23 cellular contexts compared by ENCODE assay signal in genomic region chr4:76894537-76894936, GRCh38. TPM values are rescaled to one million over a fixed set of nuclear protein-coding genes. Genes with fewer than 3 reads are reported as not detected.
DNase-seq lines count a peak whose midpoint lies in the region; ATAC-seq, FAIRE-seq and TF ChIP-seq lines count a peak whose summit lies in the region.
"Had no signal": no experiment of that assay in that cellular context is flagged by ENCODE, and none has a peak within 500 bp of the region (broad histone marks: within the 10 kb centered on the region; RNA-seq: fewer than 3 reads in every experiment).

No MANE protein-coding gene starts in this region.

- H3K79me2 ChIP-seq in astrocyte (ENCODE audit: insufficient read depth, low read length), result no peaks in the 10 kb centered on the region

- H3K9ac ChIP-seq in astrocyte (ENCODE audit: low read length), result no peak overlapping the region

- FAIRE-seq in astrocyte (lab: Jason Lieb, UNC), result no peak
- FAIRE-seq: A204.1, RCC 7860 had no signal

- H3K27ac ChIP-seq in astrocyte (ENCODE audit: low read depth, low read length), result no peak overlapping the region
- H3K27ac ChIP-seq: SJCRH30 had no signal

- H3K27me3 Mint-ChIP-seq in astrocyte (ENCODE audit: low read depth, unreplicated experiment) (peaks cover 16% of the 10 kb centered on the region), nephron progenitor cell (ENCODE audit: low read depth, poor library complexity) (peaks cover 75% of the 10 kb centered on the region)

- peak; percentile 32 for ATAC-seq in GM18520 (IDR thresholded peaks at IDR 0.05; ENCODE audit: unreplicated experiment)
- no peak for ATAC-seq in left lobe of liver
- ATAC-seq: GM23338 had no signal

- H3K36me3 ChIP-seq in GM06990 (ENCODE audit: control insufficient read depth, insufficient read depth, low read length), result no peaks in the 10 kb centered on the region
- no peaks in the 10 kb centered on the region for H3K36me3 ChIP-seq in astrocyte (ENCODE audit: insufficient read depth, low read length)
- H3K36me3 ChIP-seq: HAP-1, SJCRH30 had no signal

- DNase-seq in GM06990 (ENCODE audit: extremely low read depth, insufficient read length) (peak; percentile 9), astrocyte (ENCODE audit: low read depth) (no peak), nephron progenitor cell (no peak), NCI-H1694 (lab: John Stamatoyannopoulos, UW) (no peak), left lobe of liver (ENCODE audit: low spot score) (no peak)
- DNase-seq in activated CD8-positive, alpha-beta memory T cell treated with anti-CD3 and anti-CD28 coated beads, Interleukin-2, amount 50 U/mL, for 48 hours, result no peak
- DNase-seq: DND-41, NCI-H1105 treated with DMSO at 0.1 percent for 48 hours, NCI-H2081, NCI-H2171, NCI-H345, NCI-H82, SJCRH30 had no signal

- peaks cover 10% of the 10 kb centered on the region for H3K4me1 ChIP-seq in astrocyte (ENCODE audit: insufficient read depth, low read length)
- H3K4me1 ChIP-seq: HAP-1, SJCRH30 had no signal

- no peaks in the 10 kb centered on the region for H3K9me3 Mint-ChIP-seq in astrocyte (ENCODE audit: unreplicated experiment)
- H3K9me3 Mint-ChIP-seq in nephron progenitor cell, result peaks cover 4% of the 10 kb centered on the region
- H3K9me3 Mint-ChIP-seq: GM23338, IgD-negative memory B cell had no signal

- no peak overlapping the region for H2AFZ ChIP-seq in astrocyte (ENCODE audit: low read depth, low read length)
- H2AFZ ChIP-seq: GM23338 had no signal

- TF ChIP-seq CTCF in GM06990 (IDR thresholded peaks at IDR 0.05; ENCODE audit: insufficient read depth, low read length, poor library complexity, severe bottlenecking) (no peak), astrocyte (IDR thresholded peaks at IDR 0.05; ENCODE audit: insufficient read depth, low read depth, low read length) (no peak), nephron progenitor cell (IDR thresholded peaks at IDR 0.05) (no peak)

- peak overlapping the region; percentile 16 for H3K27ac Mint-ChIP-seq in astrocyte (ENCODE audit: unreplicated experiment)
- H3K27ac Mint-ChIP-seq in nephron progenitor cell, result no peak overlapping the region
- H3K27ac Mint-ChIP-seq: B cell, CD14-positive monocyte, GM23338, IgD-negative memory B cell had no signal

- H3K36me3 Mint-ChIP-seq in astrocyte (ENCODE audit: low read depth, unreplicated experiment) (no peaks in the 10 kb centered on the region), nephron progenitor cell (ENCODE audit: low read depth) (peaks cover 5% of the 10 kb centered on the region)
- H3K36me3 Mint-ChIP-seq: CD14-positive monocyte had no signal

- H3K4me2 ChIP-seq in astrocyte (ENCODE audit: low read length), result no peak overlapping the region
- H3K4me2 ChIP-seq: GM23338 had no signal

- H3K4me1 Mint-ChIP-seq in astrocyte (ENCODE audit: low read depth, unreplicated experiment) (peaks cover 19% of the 10 kb centered on the region), nephron progenitor cell (peaks cover 41% of the 10 kb centered on the region)

- H3K9me3 ChIP-seq in astrocyte (ENCODE audit: insufficient read depth, low read depth, low read length), result no peaks in the 10 kb centered on the region
- H3K9me3 ChIP-seq: HAP-1, SJCRH30 had no signal

- H4K20me1 ChIP-seq in astrocyte (ENCODE audit: insufficient read depth, low read length), result no peaks in the 10 kb centered on the region

- H3K27me3 ChIP-seq in GM06990 (replicated peaks; ENCODE audit: control insufficient read depth, insufficient read depth, low read length), result no peaks in the 10 kb centered on the region; the same call in 1 of the 2 replicates
- peaks cover 38% of the 10 kb centered on the region for H3K27me3 ChIP-seq in astrocyte (ENCODE audit: insufficient read depth, low read length)
- H3K27me3 ChIP-seq: SJCRH30 had no signal

- H3K4me3 Mint-ChIP-seq in astrocyte (ENCODE audit: unreplicated experiment) (no peak overlapping the region), nephron progenitor cell (peak overlapping the region; percentile 20)
- H3K4me3 Mint-ChIP-seq: B cell, GM23338, IgD-negative memory B cell had no signal

- no peak overlapping the region for H3K4me3 ChIP-seq in GM06990 (replicated peaks; ENCODE audit: low read depth, low read length)
- H3K4me3 ChIP-seq in astrocyte (ENCODE audit: insufficient read depth, low read depth, low read length), result no peak overlapping the region
- H3K4me3 ChIP-seq: GM23338, HAP-1, SJCRH30 had no signal

RNA-seq across cellular contexts. Expression of gene SOWAHB, which starts 3.4 kb away (rescaled TPM):
- total RNA-seq in astrocyte (6.2 and 6.8 TPM in 2 replicates), left lobe of liver (22.1 TPM)
- total RNA-seq: B cell; OCI-LY7; SJCRH30; T-helper 1 cell treated with Interleukin-12 subunit alpha and Interleukin-12 subunit beta and Interleukin-4 antibody, amounts not matched to agents 30 ng/mL and 1 ng/mL, for 36 hours had no signal

RNA-seq across cellular contexts. Expression of gene SEPTIN11, which starts 55.0 kb away (rescaled TPM):
- total RNA-seq in astrocyte, result 621 and 623 TPM in 2 replicates
- 37.2 TPM for total RNA-seq in left lobe of liver

Comparison
In these comparisons a context has a peak if more than half of its experiments do, and no peak if none do; other contexts are left out.
1. RNA of gene SEPTIN11, which starts 55.0 kb away (total RNA-seq): 621 to 623 TPM in astrocyte; 37.2 TPM in left lobe of liver (single experiment); every median in the first group is over 10 times any median in the second.